Comparison of ENCODE assay signal across 8 cellular contexts in the genomic region with DNA sequence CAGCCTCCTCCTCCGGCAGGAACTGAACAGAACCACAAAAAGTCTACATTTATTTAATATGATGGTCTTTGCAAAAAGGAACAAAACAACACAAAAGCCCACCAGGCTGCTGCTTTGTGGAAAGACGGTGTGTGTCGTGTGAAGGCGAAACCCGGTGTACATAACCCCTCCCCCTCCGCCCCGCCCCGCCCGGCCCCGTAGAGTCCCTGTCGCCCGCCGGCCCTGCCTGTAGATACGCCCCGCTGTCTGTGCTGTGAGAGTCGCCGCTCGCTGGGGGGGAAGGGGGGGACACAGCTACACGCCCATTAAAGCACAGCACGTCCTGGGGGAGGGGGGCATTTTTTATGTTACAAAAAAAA.
DNase-seq lines count a peak whose midpoint lies in the region; ATAC-seq and TF ChIP-seq lines count a peak whose summit lies in the region.

No MANE protein-coding gene starts in this region.

- peak overlapping the region; percentile 50 for H3K4me3 Mint-ChIP-seq in endodermal cell

- DNase-seq in GM13976 (ENCODE audit: low spot score), result peak; percentile 76
- peak; percentile 18 for DNase-seq in RPMI8226
- DNase-seq in endodermal cell, result peak; percentile 75
- DNase-seq in prostate gland (ENCODE audit: low spot score), result no peak
- DNase-seq in NCI-H128 (lab: John Stamatoyannopoulos, UW; ENCODE audit: unreplicated experiment), result no peak
- no peak for DNase-seq in NOMO-1 treated with dmso at 0.1 percent for 144 hours (lab: John Stamatoyannopoulos, UW; ENCODE audit: unreplicated experiment)

- no peaks in the 10 kb centered on the region for H3K9me3 ChIP-seq in endodermal cell (ENCODE audit: control insufficient read depth, low read length)
- H3K9me3 ChIP-seq in prostate gland, result no peaks in the 10 kb centered on the region

- peaks cover 100% of the 10 kb centered on the region for H3K27me3 ChIP-seq in endodermal cell (ENCODE audit: control insufficient read depth, insufficient read depth, low read length, poor library complexity, severe bottlenecking)
- peaks cover 38% of the 10 kb centered on the region for H3K27me3 ChIP-seq in prostate gland (replicated peaks; ENCODE audit: insufficient read depth)

- H3K4me1 ChIP-seq in endodermal cell (ENCODE audit: control insufficient read depth, insufficient read depth, low read length), result peaks cover 6% of the 10 kb centered on the region
- peaks cover 20% of the 10 kb centered on the region for H3K4me1 ChIP-seq in prostate gland (replicated peaks)

- H3K27ac ChIP-seq in endodermal cell (ENCODE audit: low read depth, low read length) (no peak overlapping the region), prostate gland (no peak overlapping the region)

- ATAC-seq in HG03442 (IDR thresholded peaks at IDR 0.05; ENCODE audit: unreplicated experiment) (no peak), GM19035 (IDR thresholded peaks at IDR 0.05; ENCODE audit: unreplicated experiment) (no peak)

- 0 to 1% methylated on average over 1 to 12 of the region's 20 CpGs for WGBS in endodermal cell (ENCODE audit: insufficient coverage in 1 of 2, insufficient read length in 1 of 2), 2 experiments
- WGBS in prostate gland, result under 1% methylated on average over 20 of the region's 20 CpGs

- H3K27me3 Mint-ChIP-seq in endodermal cell (ENCODE audit: insufficient read depth), result peaks cover 57% of the 10 kb centered on the region

- no peaks in the 10 kb centered on the region for H3K36me3 Mint-ChIP-seq in endodermal cell (ENCODE audit: low read depth)

- in situ Hi-C loops in GM13976 (cut with MboI; ENCODE audit: low sequenced_read_pairs, unreplicated experiment), result no loop called here

- H3K27ac Mint-ChIP-seq in endodermal cell, result no peak overlapping the region

- H3K9ac ChIP-seq in endodermal cell (ENCODE audit: extremely low read depth, low read length, poor library complexity, severe bottlenecking), result no peak overlapping the region

- H3K4me3 ChIP-seq in endodermal cell (ENCODE audit: low read length) (no peak overlapping the region), prostate gland (peak overlapping the region; percentile 2 to 15)

- no peak for TF ChIP-seq POLR2A in prostate gland (IDR thresholded peaks at IDR 0.05)

- peaks cover 19% of the 10 kb centered on the region for H3K4me1 Mint-ChIP-seq in endodermal cell

- H3K9me3 Mint-ChIP-seq in endodermal cell, result no peaks in the 10 kb centered on the region

- H3K36me3 ChIP-seq in endodermal cell (ENCODE audit: control insufficient read depth, insufficient read depth, low read length) (no peaks in the 10 kb centered on the region), prostate gland (no peaks in the 10 kb centered on the region)

- intact Hi-C loops in prostate gland (cut with DNase I), result no loop called here

- no peak for TF ChIP-seq CTCF in GM13976 (IDR thresholded peaks at IDR 0.05; ENCODE audit: borderline replicate concordance, control extremely low read depth, extremely low read depth, insufficient read depth, missing control alignments)
- TF ChIP-seq CTCF in endodermal cell (conservative IDR thresholded peaks at IDR 0.05), result no peak
- TF ChIP-seq CTCF in prostate gland (IDR thresholded peaks at IDR 0.05), result no peak

Comparison
In these comparisons a context has a peak if more than half of its experiments do, and no peak if none do; other contexts are left out.
1. DNase-seq: peak in GM13976 (single experiment), RPMI8226 (single experiment) and endodermal cell (single experiment); none in prostate gland (single experiment), NCI-H128 (single experiment) and NOMO-1 treated with dmso at 0.1 percent for 144 hours (single experiment).